ENCODE assay signal across 8 cellular contexts in the genomic region with DNA sequence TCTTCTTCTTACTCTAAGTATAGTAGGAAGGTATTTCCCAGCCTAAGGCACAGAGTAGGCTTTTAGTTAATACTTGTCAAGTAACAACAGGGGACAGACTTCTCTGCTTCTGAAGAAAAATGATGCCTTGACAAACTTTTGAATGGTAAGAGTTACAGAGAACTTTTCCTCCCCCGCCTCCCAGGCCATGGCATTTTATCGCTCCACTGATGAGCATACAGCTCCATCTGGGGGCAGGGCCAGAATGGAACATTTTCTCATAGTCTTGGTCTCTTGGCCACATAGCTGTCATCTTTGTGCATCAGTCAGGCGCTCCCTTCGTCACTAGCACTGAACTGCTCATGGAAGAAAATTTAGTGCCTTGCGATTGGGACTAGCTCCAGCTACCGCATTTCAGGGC.
A peak's percentile ranks its signal among the peaks of the same experiment; 100 is the strongest.
DNase-seq lines count a peak whose midpoint lies in the region; ATAC-seq, FAIRE-seq and TF ChIP-seq lines count a peak whose summit lies in the region.

No MANE protein-coding gene starts in this region.

- no peaks in the 10 kb centered on the region for H3K27me3 ChIP-seq in osteoblast (ENCODE audit: insufficient read depth, low read length)

- H3K9me3 ChIP-seq in osteoblast (ENCODE audit: low read depth, low read length) = no peaks in the 10 kb centered on the region

- H3K36me3 ChIP-seq in osteoblast (ENCODE audit: insufficient read depth, low read length) = no peaks in the 10 kb centered on the region

- peak; percentile 50 for FAIRE-seq in H54 (lab: Jason Lieb, UNC)

- H3K27ac ChIP-seq in C4-2B = no peak overlapping the region
- peak overlapping the region; percentile 50 for H3K27ac ChIP-seq in osteoblast (ENCODE audit: low read depth, low read length)

- peak overlapping the region; percentile 40 for H2AFZ ChIP-seq in osteoblast (ENCODE audit: low read length)

- H3K79me2 ChIP-seq in osteoblast (ENCODE audit: insufficient read depth, low read length) = no peaks in the 10 kb centered on the region

- no peak overlapping the region for H3K4me3 ChIP-seq in foreskin fibroblast (ENCODE audit: low read depth in 1 of 2, low read length in 2 of 2)
- H3K4me3 ChIP-seq in osteoblast (ENCODE audit: insufficient read depth, low read length) = no peak overlapping the region

- TF ChIP-seq CTCF in C4-2B (conservative IDR thresholded peaks at IDR 0.05) (peak; percentile 64), foreskin fibroblast (IDR thresholded peaks at IDR 0.05; ENCODE audit: low read depth, low read length) (peak; percentile 10), osteoblast (IDR thresholded peaks at IDR 0.05; ENCODE audit: extremely low read depth, low read depth, low read length) (peak; percentile 56)

- ATAC-seq in activated CD4-positive, CD25-positive, alpha-beta regulatory T cell treated with anti-CD3 and anti-CD28 coated beads, Interleukin-2, amount 50 U/mL, for 24 hours = no peak
- no peak for ATAC-seq in GM19452 (IDR thresholded peaks at IDR 0.05; ENCODE audit: unreplicated experiment)

- no peak overlapping the region for H3K4me2 ChIP-seq in osteoblast (ENCODE audit: insufficient read depth, low read length)

- H4K20me1 ChIP-seq in osteoblast (ENCODE audit: insufficient read depth, low read length) = no peaks in the 10 kb centered on the region

- peaks cover 28% of the 10 kb centered on the region for H3K4me1 ChIP-seq in osteoblast (ENCODE audit: insufficient read depth, low read length)

- TF ChIP-seq POLR2A in H54 (IDR thresholded peaks at IDR 0.05; ENCODE audit: low read depth, low read length) = no peak

- DNase-seq in H54 (ENCODE audit: insufficient read length, low spot score) = no peak
- DNase-seq in RPMI8226 = peak; percentile 30
- peak; percentile 66 to 84 for DNase-seq in foreskin fibroblast
- no peak for DNase-seq in osteoblast (ENCODE audit: insufficient read length, low spot score, missing footprints)
- DNase-seq in stimulated activated naive CD4-positive, alpha-beta T cell (lab: John Stamatoyannopoulos, UW) = no peak

Comparison
In these comparisons a context has a peak if more than half of its experiments do, and no peak if none do; other contexts are left out.
1. CTCF ChIP-seq: peak in every context shown above with its lines; median percentile 64 in C4-2B; 56 in osteoblast; 10 in foreskin fibroblast.
2. DNase-seq: peak in RPMI8226 (single experiment) and foreskin fibroblast (2 of 2); none in H54 (single experiment), osteoblast (single experiment) and stimulated activated naive CD4-positive, alpha-beta T cell (0 of 6).